1 cellular context compared by ENCODE assay signal in the genomic region with DNA sequence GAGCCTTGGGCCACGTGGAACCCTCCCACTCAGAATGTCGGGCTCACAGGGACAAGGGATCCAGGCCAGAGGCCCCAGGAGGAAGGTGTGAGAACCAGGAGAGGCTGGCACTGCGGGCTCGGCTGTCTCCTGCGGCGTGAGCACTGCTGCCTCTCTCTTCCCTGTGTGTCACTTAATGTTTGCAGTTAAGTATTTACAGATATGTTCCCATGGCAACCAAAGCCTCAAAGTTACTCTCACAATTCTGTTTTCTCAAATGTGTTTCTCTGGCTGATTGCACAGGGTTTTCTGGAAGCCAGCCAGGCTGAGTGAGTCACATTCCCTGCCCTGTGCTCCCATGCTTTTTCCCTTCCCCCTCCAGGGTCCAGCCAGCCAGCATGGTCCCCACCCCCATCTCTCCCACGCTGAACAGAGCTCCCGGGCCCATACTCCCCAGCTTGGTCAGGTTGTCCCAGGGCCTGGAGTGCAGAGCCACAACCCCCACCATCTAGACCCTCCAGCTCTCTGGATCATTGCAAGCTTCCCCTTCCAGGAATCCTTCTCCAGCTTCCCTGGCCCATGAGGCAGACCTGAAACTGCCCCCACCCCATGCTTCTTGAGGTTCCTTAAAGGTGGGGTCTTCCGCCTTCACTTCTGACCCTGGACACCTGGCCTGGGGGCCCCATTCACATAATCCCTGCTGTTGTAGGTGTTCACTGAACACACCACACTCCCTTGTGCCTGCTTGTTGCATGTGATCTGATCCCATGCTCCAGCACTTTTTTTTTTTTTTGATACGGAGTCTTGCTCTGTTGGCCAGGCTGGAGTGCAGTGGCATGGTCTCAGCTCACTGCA.
TF ChIP-seq lines count a peak whose summit lies in the region.

No MANE protein-coding gene starts in this region.

TF ChIP-seq in K562, 482 proteins besides CTCF, POLR2A, EP300 and RAD21 (continued from another document and continues in another):
- TF ChIP-seq, protein P1, sequence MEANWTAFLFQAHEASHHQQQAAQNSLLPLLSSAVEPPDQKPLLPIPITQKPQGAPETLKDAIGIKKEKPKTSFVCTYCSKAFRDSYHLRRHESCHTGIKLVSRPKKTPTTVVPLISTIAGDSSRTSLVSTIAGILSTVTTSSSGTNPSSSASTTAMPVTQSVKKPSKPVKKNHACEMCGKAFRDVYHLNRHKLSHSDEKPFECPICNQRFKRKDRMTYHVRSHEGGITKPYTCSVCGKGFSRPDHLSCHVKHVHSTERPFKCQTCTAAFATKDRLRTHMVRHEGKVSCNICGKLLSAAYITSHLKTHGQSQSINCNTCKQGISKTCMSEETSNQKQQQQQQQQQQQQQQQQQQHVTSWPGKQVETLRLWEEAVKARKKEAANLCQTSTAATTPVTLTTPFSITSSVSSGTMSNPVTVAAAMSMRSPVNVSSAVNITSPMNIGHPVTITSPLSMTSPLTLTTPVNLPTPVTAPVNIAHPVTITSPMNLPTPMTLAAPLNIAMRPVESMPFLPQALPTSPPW (CRISPR knock-in tag; IDR thresholded peaks at IDR 0.05) = peak; percentile 64
- TF ChIP-seq, protein P2, sequence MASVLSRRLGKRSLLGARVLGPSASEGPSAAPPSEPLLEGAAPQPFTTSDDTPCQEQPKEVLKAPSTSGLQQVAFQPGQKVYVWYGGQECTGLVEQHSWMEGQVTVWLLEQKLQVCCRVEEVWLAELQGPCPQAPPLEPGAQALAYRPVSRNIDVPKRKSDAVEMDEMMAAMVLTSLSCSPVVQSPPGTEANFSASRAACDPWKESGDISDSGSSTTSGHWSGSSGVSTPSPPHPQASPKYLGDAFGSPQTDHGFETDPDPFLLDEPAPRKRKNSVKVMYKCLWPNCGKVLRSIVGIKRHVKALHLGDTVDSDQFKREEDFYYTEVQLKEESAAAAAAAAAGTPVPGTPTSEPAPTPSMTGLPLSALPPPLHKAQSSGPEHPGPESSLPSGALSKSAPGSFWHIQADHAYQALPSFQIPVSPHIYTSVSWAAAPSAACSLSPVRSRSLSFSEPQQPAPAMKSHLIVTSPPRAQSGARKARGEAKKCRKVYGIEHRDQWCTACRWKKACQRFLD (CRISPR knock-in tag; IDR thresholded peaks at IDR 0.05) = no peak
- TF ChIP-seq NFRKB (IDR thresholded peaks at IDR 0.05; ENCODE audit: low read depth) (no peak), FOS (IDR thresholded peaks at IDR 0.05; ENCODE audit: extremely low read depth, insufficient read length) (peak; percentile 63), CREB1 (IDR thresholded peaks at IDR 0.05) (no peak), CREB1 (CRISPR knock-in tag; IDR thresholded peaks at IDR 0.05) (no peak), MYNN (IDR thresholded peaks at IDR 0.05) (no peak), MYNN (CRISPR knock-in tag; IDR thresholded peaks at IDR 0.05) (no peak), BMI1 (IDR thresholded peaks at IDR 0.05; ENCODE audit: low read length) (peak; percentile 88), ZNF253 (CRISPR knock-in tag; conservative IDR thresholded peaks at IDR 0.05) (no peak), EGR1 (conservative IDR thresholded peaks at IDR 0.05) (peak; percentile 85), SRSF1 (IDR thresholded peaks at IDR 0.05; ENCODE audit: low read depth, low read length) (no peak), MAFG (tag; conservative IDR thresholded peaks at IDR 0.05) (0 out of 2 replicates have a peak, but pooled peaks have one; percentile 5), SREBF1 (IDR thresholded peaks at IDR 0.05; ENCODE audit: borderline replicate concordance, low read depth, low read length) (no peak), RFX1 (IDR thresholded peaks at IDR 0.05) (peak; percentile 97), FOXK1 (CRISPR knock-in tag; IDR thresholded peaks at IDR 0.05; ENCODE audit: borderline replicate concordance) (no peak), SP1 (CRISPR knock-in tag; IDR thresholded peaks at IDR 0.05) (no peak), ZNF584 (CRISPR knock-in tag; IDR thresholded peaks at IDR 0.05; ENCODE audit: low read depth) (no peak), TEAD1 (CRISPR knock-in tag; IDR thresholded peaks at IDR 0.05) (no peak), ZNF212 (CRISPR knock-in tag; IDR thresholded peaks at IDR 0.05) (no peak), ZNF263 (CRISPR knock-in tag; IDR thresholded peaks at IDR 0.05; ENCODE audit: borderline replicate concordance) (no peak), LEF1 (IDR thresholded peaks at IDR 0.05) (no peak; the same call in 1 of the 2 replicates), ZBTB7A (IDR thresholded peaks at IDR 0.05; ENCODE audit: borderline replicate concordance, control insufficient read depth, low read depth, low read length) (peak; percentile 45; the same call in 1 of the 2 replicates), RB1 (IDR thresholded peaks at IDR 0.05; ENCODE audit: low read depth) (no peak), PHTF2 (CRISPR knock-in tag; IDR thresholded peaks at IDR 0.05) (no peak), HNRNPL (IDR thresholded peaks at IDR 0.05; ENCODE audit: low read depth, low read length) (no peak), GABPA (tag; conservative IDR thresholded peaks at IDR 0.05; ENCODE audit: low read depth) (no peak), ELF2 (CRISPR knock-in tag; IDR thresholded peaks at IDR 0.05) (no peak), CC2D1A (IDR thresholded peaks at IDR 0.05) (no peak), ZNF165 (CRISPR knock-in tag; IDR thresholded peaks at IDR 0.05; ENCODE audit: borderline replicate concordance) (no peak)
- TF ChIP-seq, protein P3, sequence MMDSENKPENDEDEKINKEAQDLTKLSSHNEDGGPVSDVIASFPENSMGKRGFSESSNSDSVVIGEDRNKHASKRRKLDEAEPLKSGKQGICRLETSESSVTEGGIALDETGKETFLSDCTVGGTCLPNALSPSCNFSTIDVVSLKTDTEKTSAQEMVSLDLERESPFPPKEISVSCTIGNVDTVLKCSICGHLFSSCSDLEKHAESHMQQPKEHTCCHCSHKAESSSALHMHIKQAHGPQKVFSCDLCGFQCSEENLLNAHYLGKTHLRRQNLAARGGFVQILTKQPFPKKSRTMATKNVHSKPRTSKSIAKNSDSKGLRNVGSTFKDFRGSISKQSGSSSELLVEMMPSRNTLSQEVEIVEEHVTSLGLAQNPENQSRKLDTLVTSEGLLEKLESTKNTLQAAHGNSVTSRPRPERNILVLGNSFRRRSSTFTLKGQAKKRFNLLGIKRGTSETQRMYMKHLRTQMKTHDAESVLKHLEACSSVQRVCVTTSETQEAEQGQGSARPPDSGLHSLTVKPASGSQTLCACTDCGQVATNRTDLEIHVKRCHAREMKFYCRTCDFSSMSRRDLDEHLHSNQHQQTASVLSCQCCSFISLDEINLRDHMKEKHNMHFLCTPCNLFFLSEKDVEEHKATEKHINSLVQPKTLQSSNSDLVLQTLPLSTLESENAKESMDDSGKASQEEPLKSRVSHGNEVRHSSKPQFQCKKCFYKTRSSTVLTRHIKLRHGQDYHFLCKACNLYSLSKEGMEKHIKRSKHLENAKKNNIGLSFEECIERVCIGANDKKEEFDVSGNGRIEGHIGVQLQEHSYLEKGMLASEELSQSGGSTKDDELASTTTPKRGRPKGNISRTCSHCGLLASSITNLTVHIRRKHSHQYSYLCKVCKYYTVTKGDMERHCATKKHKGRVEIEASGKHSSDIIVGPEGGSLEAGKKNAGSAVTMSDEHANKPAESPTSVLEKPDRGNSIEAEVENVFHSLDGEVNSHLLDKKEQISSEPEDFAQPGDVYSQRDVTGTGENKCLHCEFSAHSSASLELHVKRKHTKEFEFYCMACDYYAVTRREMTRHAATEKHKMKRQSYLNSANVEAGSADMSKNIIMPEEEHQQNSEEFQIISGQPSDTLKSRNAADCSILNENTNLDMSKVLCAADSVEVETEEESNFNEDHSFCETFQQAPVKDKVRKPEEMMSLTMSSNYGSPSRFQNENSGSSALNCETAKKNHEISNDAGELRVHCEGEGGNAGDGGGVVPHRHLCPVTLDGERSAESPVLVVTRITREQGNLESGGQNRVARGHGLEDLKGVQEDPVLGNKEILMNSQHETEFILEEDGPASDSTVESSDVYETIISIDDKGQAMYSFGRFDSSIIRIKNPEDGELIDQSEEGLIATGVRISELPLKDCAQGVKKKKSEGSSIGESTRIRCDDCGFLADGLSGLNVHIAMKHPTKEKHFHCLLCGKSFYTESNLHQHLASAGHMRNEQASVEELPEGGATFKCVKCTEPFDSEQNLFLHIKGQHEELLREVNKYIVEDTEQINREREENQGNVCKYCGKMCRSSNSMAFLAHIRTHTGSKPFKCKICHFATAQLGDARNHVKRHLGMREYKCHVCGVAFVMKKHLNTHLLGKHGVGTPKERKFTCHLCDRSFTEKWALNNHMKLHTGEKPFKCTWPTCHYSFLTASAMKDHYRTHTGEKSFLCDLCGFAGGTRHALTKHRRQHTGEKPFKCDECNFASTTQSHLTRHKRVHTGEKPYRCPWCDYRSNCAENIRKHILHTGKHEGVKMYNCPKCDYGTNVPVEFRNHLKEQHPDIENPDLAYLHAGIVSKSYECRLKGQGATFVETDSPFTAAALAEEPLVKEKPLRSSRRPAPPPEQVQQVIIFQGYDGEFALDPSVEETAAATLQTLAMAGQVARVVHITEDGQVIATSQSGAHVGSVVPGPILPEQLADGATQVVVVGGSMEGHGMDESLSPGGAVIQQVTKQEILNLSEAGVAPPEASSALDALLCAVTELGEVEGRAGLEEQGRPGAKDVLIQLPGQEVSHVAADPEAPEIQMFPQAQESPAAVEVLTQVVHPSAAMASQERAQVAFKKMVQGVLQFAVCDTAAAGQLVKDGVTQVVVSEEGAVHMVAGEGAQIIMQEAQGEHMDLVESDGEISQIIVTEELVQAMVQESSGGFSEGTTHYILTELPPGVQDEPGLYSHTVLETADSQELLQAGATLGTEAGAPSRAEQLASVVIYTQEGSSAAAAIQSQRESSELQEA (IDR thresholded peaks at IDR 0.05; ENCODE audit: low read depth) = no peak
- TF ChIP-seq, protein P4, sequence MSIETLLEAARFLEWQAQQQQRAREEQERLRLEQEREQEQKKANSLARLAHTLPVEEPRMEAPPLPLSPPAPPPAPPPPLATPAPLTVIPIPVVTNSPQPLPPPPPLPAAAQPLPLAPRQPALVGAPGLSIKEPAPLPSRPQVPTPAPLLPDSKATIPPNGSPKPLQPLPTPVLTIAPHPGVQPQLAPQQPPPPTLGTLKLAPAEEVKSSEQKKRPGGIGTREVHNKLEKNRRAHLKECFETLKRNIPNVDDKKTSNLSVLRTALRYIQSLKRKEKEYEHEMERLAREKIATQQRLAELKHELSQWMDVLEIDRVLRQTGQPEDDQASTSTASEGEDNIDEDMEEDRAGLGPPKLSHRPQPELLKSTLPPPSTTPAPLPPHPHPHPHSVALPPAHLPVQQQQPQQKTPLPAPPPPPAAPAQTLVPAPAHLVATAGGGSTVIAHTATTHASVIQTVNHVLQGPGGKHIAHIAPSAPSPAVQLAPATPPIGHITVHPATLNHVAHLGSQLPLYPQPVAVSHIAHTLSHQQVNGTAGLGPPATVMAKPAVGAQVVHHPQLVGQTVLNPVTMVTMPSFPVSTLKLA (conservative IDR thresholded peaks at IDR 0.05) = peak in 1 of 2 experiments; percentile 75; a peak in 2 of 4 replicates
- TF ChIP-seq, protein P5, sequence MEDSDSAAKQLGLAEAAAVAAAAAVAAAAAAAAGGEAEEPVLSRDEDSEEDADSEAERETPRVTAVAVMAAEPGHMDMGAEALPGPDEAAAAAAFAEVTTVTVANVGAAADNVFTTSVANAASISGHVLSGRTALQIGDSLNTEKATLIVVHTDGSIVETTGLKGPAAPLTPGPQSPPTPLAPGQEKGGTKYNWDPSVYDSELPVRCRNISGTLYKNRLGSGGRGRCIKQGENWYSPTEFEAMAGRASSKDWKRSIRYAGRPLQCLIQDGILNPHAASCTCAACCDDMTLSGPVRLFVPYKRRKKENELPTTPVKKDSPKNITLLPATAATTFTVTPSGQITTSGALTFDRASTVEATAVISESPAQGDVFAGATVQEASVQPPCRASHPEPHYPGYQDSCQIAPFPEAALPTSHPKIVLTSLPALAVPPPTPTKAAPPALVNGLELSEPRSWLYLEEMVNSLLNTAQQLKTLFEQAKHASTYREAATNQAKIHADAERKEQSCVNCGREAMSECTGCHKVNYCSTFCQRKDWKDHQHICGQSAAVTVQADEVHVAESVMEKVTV (CRISPR knock-in tag; IDR thresholded peaks at IDR 0.05) = no peak
- TF ChIP-seq, protein P6, sequence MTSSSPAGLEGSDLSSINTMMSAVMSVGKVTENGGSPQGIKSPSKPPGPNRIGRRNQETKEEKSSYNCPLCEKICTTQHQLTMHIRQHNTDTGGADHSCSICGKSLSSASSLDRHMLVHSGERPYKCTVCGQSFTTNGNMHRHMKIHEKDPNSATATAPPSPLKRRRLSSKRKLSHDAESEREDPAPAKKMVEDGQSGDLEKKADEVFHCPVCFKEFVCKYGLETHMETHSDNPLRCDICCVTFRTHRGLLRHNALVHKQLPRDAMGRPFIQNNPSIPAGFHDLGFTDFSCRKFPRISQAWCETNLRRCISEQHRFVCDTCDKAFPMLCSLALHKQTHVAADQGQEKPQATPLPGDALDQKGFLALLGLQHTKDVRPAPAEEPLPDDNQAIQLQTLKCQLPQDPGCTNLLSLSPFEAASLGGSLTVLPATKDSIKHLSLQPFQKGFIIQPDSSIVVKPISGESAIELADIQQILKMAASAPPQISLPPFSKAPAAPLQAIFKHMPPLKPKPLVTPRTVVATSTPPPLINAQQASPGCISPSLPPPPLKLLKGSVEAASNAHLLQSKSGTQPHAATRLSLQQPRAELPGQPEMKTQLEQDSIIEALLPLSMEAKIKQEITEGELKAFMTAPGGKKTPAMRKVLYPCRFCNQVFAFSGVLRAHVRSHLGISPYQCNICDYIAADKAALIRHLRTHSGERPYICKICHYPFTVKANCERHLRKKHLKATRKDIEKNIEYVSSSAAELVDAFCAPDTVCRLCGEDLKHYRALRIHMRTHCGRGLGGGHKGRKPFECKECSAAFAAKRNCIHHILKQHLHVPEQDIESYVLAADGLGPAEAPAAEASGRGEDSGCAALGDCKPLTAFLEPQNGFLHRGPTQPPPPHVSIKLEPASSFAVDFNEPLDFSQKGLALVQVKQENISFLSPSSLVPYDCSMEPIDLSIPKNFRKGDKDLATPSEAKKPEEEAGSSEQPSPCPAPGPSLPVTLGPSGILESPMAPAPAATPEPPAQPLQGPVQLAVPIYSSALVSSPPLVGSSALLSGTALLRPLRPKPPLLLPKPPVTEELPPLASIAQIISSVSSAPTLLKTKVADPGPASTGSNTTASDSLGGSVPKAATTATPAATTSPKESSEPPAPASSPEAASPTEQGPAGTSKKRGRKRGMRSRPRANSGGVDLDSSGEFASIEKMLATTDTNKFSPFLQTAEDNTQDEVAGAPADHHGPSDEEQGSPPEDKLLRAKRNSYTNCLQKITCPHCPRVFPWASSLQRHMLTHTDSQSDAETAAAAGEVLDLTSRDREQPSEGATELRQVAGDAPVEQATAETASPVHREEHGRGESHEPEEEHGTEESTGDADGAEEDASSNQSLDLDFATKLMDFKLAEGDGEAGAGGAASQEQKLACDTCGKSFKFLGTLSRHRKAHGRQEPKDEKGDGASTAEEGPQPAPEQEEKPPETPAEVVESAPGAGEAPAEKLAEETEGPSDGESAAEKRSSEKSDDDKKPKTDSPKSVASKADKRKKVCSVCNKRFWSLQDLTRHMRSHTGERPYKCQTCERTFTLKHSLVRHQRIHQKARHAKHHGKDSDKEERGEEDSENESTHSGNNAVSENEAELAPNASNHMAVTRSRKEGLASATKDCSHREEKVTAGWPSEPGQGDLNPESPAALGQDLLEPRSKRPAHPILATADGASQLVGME (CRISPR knock-in tag; IDR thresholded peaks at IDR 0.05) = no peak
